In the genomic region with DNA sequence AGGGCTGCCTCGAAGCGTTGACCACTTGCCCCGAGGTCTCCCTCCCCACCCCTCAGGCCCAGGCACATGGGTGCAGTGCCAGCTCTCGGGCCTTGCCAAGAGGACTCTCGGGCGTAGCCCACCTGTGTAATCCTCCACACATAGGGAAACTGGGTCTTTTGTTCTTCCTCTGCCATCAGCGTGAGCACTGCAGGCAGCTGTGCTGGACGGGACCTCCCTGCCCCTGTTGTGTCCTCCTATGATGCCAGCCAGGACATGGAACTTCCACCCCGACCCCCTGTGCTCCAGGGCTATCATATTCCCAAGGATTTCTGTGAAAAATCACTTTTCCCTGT, we compare ENCODE assay signal across 20 cellular contexts.
A peak's percentile ranks its signal among the peaks of the same experiment; 100 is the strongest.
DNase-seq lines count a peak whose midpoint lies in the region; ATAC-seq, FAIRE-seq and TF ChIP-seq lines count a peak whose summit lies in the region.
"Had no signal": no experiment of that assay in that cellular context is flagged by ENCODE, and none has a peak within 500 bp of the region (broad histone marks: within the 10 kb centered on the region; RNA-seq: fewer than 3 reads in every experiment).

No MANE protein-coding gene starts in this region.

- peaks cover 6% of the 10 kb centered on the region for H3K27me3 Mint-ChIP-seq in GM23338 (ENCODE audit: insufficient read depth, low read depth, poor library complexity)
- no peaks in the 10 kb centered on the region for H3K27me3 Mint-ChIP-seq in T-helper 17 cell
- no peaks in the 10 kb centered on the region for H3K27me3 Mint-ChIP-seq in activated CD8-positive, alpha-beta T cell treated with anti-CD3 and anti-CD28 coated beads, Interleukin-2, amount 10 ng/mL, durations not matched to agents 7 days and 5 days (ENCODE audit: low read depth)

- H3K36me3 Mint-ChIP-seq in GM23338 (ENCODE audit: low read depth) = 0 out of 3 replicates have a peak, but pooled peaks cover 2% of the 10 kb centered on the region
- H3K36me3 Mint-ChIP-seq in T-helper 17 cell (ENCODE audit: low read depth) = peaks cover 2% of the 10 kb centered on the region
- H3K36me3 Mint-ChIP-seq in activated CD8-positive, alpha-beta T cell treated with anti-CD3 and anti-CD28 coated beads, Interleukin-2, amount 10 ng/mL, durations not matched to agents 7 days and 5 days (ENCODE audit: low read depth) = peaks cover 1% of the 10 kb centered on the region

- TF ChIP-seq CTCF in GM23338 (conservative IDR thresholded peaks at IDR 0.05; ENCODE audit: low read depth in 2 of 2) (no peak), kidney (IDR thresholded peaks at IDR 0.05; ENCODE audit: borderline replicate concordance, extremely low read depth, insufficient read depth) (no peak)

- DNase-seq in GM23338 (ENCODE audit: low spot score) (no peak), T-helper 17 cell (no peak), kidney (peak; percentile 47), putamen (ENCODE audit: low spot score) (no peak), NCI-H1417 (lab: John Stamatoyannopoulos, UW) (no peak)
- DNase-seq in activated CD8-positive, alpha-beta T cell treated with anti-CD3 and anti-CD28 coated beads, Interleukin-2, amount 10 ng/mL, durations not matched to agents 7 days and 5 days = no peak
- DNase-seq: BE2C, EL, GF-D8, H7, NCI-H1105, NCI-H1694, NCI-H2081, NCI-H446, NCI-H526, SIG-M5, SK-N-SH had no signal

- H2AFZ ChIP-seq in GM23338 = no peak overlapping the region

- no peaks in the 10 kb centered on the region for H4K20me1 ChIP-seq in GM23338 (replicated peaks; ENCODE audit: insufficient read depth)

- peak overlapping the region; percentile 50; the same call in 1 of the 2 replicates for H3K27ac ChIP-seq in GM23338 (ENCODE audit: low read depth)
- H3K27ac ChIP-seq in kidney (ENCODE audit: low read depth in 2 of 2, low read length in 2 of 2) = no peak overlapping the region
- peak overlapping the region; percentile 17 for H3K27ac ChIP-seq in rectal smooth muscle tissue (ENCODE audit: low read depth, low read length)
- H3K27ac ChIP-seq: HL-60, KMS-11 had no signal

- intact Hi-C loops in kidney (cut with DNase I) = no loop called here

- POLR2A ChIA-PET in activated CD8-positive, alpha-beta T cell treated with anti-CD3 and anti-CD28 coated beads, Interleukin-2, amount 10 ng/mL, durations not matched to agents 7 days and 5 days (lab: Charles Lee) = no interaction called here

- H3K4me3 Mint-ChIP-seq in GM23338 (no peak overlapping the region), T-helper 17 cell (peak overlapping the region; percentile 49)
- H3K4me3 Mint-ChIP-seq in activated CD8-positive, alpha-beta T cell treated with anti-CD3 and anti-CD28 coated beads, Interleukin-2, amount 10 ng/mL, durations not matched to agents 7 days and 5 days = no peak overlapping the region

- H3K4me1 ChIP-seq in GM23338 (ENCODE audit: insufficient read depth) (no peaks in the 10 kb centered on the region), kidney (ENCODE audit: control insufficient read depth in 1 of 2, insufficient read depth in 1 of 2, low read depth in 1 of 2, low read length in 2 of 2) (no peaks in the 10 kb centered on the region), rectal smooth muscle tissue (ENCODE audit: control insufficient read depth, insufficient read depth, low read length) (peaks cover 38% of the 10 kb centered on the region)
- H3K4me1 ChIP-seq: BE2C had no signal

- no peaks in the 10 kb centered on the region for H3K9me2 ChIP-seq in GM23338 (ENCODE audit: insufficient read depth)
- H3K9me2 ChIP-seq: SK-N-SH had no signal

- ATAC-seq in GM23338 = no peak
- no peak for ATAC-seq in T-helper 17 cell
- ATAC-seq in activated CD8-positive, alpha-beta T cell treated with anti-CD3 and anti-CD28 coated beads, Interleukin-2, amount 10 ng/mL, durations not matched to agents 7 days and 5 days = no peak

- CTCF ChIA-PET in activated CD8-positive, alpha-beta T cell treated with anti-CD3 and anti-CD28 coated beads, Interleukin-2, amount 10 ng/mL, durations not matched to agents 7 days and 5 days (lab: Charles Lee) = no interaction called here

- H3K27me3 ChIP-seq in GM23338 (ENCODE audit: insufficient read depth) (no peaks in the 10 kb centered on the region), rectal smooth muscle tissue (ENCODE audit: control insufficient read depth, insufficient read depth, low read length) (no peaks in the 10 kb centered on the region)
- H3K27me3 ChIP-seq: BE2C had no signal

- H3K9ac ChIP-seq in kidney (ENCODE audit: low read length in 2 of 2) = no peak overlapping the region
- no peak overlapping the region for H3K9ac ChIP-seq in rectal smooth muscle tissue (ENCODE audit: low read length)
- H3K9ac ChIP-seq: KMS-11, SK-N-SH had no signal

- H3K27ac Mint-ChIP-seq in GM23338 (0 out of 2 replicates have a peak overlapping the region, but pooled peaks have one; percentile 22), T-helper 17 cell (peak overlapping the region; percentile 78)
- H3K27ac Mint-ChIP-seq in activated CD8-positive, alpha-beta T cell treated with anti-CD3 and anti-CD28 coated beads, Interleukin-2, amount 10 ng/mL, durations not matched to agents 7 days and 5 days = no peak overlapping the region

- no peaks in the 10 kb centered on the region for H3K9me3 ChIP-seq in T-helper 17 cell (ENCODE audit: control insufficient read depth, low read length, poor library complexity, severe bottlenecking)
- no peaks in the 10 kb centered on the region for H3K9me3 ChIP-seq in kidney (ENCODE audit: control insufficient read depth in 1 of 2, low read length in 2 of 2)
- H3K9me3 ChIP-seq: BE2C, SK-N-SH had no signal

- H3K36me3 ChIP-seq in GM23338 (ENCODE audit: insufficient read depth) (no peaks in the 10 kb centered on the region), kidney (ENCODE audit: control insufficient read depth in 1 of 2, insufficient read depth in 2 of 2, low read length in 2 of 2) (no peaks in the 10 kb centered on the region), rectal smooth muscle tissue (ENCODE audit: control insufficient read depth, insufficient read depth, low read length) (no peaks in the 10 kb centered on the region)
- H3K36me3 ChIP-seq: BE2C had no signal

- H3F3A ChIP-seq in GM23338 (replicated peaks; ENCODE audit: low read depth) = no peaks in the 10 kb centered on the region

- FAIRE-seq in kidney (lab: Jason Lieb, UNC) = no peak

- H3K4me2 ChIP-seq in GM23338 = no peak overlapping the region
- H3K4me2 ChIP-seq: KMS-11, SK-N-SH had no signal

- no peaks in the 10 kb centered on the region for H3K79me2 ChIP-seq in GM23338 (replicated peaks; ENCODE audit: insufficient read depth)

- H3K4me1 Mint-ChIP-seq in GM23338 = peaks cover 13% of the 10 kb centered on the region
- peaks cover 10% of the 10 kb centered on the region for H3K4me1 Mint-ChIP-seq in T-helper 17 cell
- peaks cover 10% of the 10 kb centered on the region for H3K4me1 Mint-ChIP-seq in activated CD8-positive, alpha-beta T cell treated with anti-CD3 and anti-CD28 coated beads, Interleukin-2, amount 10 ng/mL, durations not matched to agents 7 days and 5 days (ENCODE audit: low read depth)

- H3K9me3 Mint-ChIP-seq in GM23338 = no peaks in the 10 kb centered on the region
- no peaks in the 10 kb centered on the region for H3K9me3 Mint-ChIP-seq in activated CD8-positive, alpha-beta T cell treated with anti-CD3 and anti-CD28 coated beads, Interleukin-2, amount 10 ng/mL, durations not matched to agents 7 days and 5 days (ENCODE audit: insufficient read depth)

- H3K4me3 ChIP-seq in GM23338 (no peak overlapping the region), kidney (ENCODE audit: low read length in 2 of 2) (no peak overlapping the region), rectal smooth muscle tissue (ENCODE audit: low read length) (no peak overlapping the region)

TF ChIP-seq in GM23338, 12 proteins besides CTCF, POLR2A, EP300 and RAD21 (continues in another document):
- no peak for TF ChIP-seq STAT1 (IDR thresholded peaks at IDR 0.05; ENCODE audit: unreplicated experiment)
- TF ChIP-seq, protein P1, sequence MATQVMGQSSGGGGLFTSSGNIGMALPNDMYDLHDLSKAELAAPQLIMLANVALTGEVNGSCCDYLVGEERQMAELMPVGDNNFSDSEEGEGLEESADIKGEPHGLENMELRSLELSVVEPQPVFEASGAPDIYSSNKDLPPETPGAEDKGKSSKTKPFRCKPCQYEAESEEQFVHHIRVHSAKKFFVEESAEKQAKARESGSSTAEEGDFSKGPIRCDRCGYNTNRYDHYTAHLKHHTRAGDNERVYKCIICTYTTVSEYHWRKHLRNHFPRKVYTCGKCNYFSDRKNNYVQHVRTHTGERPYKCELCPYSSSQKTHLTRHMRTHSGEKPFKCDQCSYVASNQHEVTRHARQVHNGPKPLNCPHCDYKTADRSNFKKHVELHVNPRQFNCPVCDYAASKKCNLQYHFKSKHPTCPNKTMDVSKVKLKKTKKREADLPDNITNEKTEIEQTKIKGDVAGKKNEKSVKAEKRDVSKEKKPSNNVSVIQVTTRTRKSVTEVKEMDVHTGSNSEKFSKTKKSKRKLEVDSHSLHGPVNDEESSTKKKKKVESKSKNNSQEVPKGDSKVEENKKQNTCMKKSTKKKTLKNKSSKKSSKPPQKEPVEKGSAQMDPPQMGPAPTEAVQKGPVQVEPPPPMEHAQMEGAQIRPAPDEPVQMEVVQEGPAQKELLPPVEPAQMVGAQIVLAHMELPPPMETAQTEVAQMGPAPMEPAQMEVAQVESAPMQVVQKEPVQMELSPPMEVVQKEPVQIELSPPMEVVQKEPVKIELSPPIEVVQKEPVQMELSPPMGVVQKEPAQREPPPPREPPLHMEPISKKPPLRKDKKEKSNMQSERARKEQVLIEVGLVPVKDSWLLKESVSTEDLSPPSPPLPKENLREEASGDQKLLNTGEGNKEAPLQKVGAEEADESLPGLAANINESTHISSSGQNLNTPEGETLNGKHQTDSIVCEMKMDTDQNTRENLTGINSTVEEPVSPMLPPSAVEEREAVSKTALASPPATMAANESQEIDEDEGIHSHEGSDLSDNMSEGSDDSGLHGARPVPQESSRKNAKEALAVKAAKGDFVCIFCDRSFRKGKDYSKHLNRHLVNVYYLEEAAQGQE (IDR thresholded peaks at IDR 0.05; ENCODE audit: unreplicated experiment) = no peak

Comparison
In these comparisons a context has a peak if more than half of its experiments do, and no peak if none do; other contexts are left out.
1. H3K27ac ChIP-seq: peak in GM23338 (single experiment) and rectal smooth muscle tissue (single experiment); none in kidney (0 of 2).